1 cellular context compared by ENCODE assay signal in genomic region chr10:94673614-94674321, GRCh38.
TF ChIP-seq lines count a peak whose summit lies in the region.

No MANE protein-coding gene starts in this region.

TF ChIP-seq in HEK293, 187 proteins besides CTCF, POLR2A, EP300 and RAD21 (continued from another document and continues in another):
- TF ChIP-seq REST (tag by site-specific recombination; IDR thresholded peaks at IDR 0.05) (no peak), ZNF239 (tag by site-specific recombination; IDR thresholded peaks at IDR 0.05) (no peak), ZNF837 (tag by site-specific recombination; IDR thresholded peaks at IDR 0.05) (no peak), ZSCAN30 (tag by site-specific recombination; IDR thresholded peaks at IDR 0.05) (no peak), ZNF292 (tag by site-specific recombination; IDR thresholded peaks at IDR 0.05; ENCODE audit: borderline replicate concordance, low read depth) (no peak), ZNF768 (tag by site-specific recombination; IDR thresholded peaks at IDR 0.05) (no peak), ZNF629 (tag by site-specific recombination; IDR thresholded peaks at IDR 0.05) (peak; percentile 100), ZBTB26 (tag by site-specific recombination; optimal IDR thresholded peaks at IDR 0.05) (no peak), BCL11B (tag by site-specific recombination; IDR thresholded peaks at IDR 0.05; ENCODE audit: low read depth) (no peak), ZNF335 (tag by site-specific recombination; conservative IDR thresholded peaks at IDR 0.05) (peak; percentile 68), ZNF366 (tag by site-specific recombination; conservative IDR thresholded peaks at IDR 0.05) (peak; percentile 97), KLF8 (tag by site-specific recombination; IDR thresholded peaks at IDR 0.05) (peak; percentile 94), SCRT2 (tag by site-specific recombination; IDR thresholded peaks at IDR 0.05) (peak; percentile 82; the same call in 1 of the 2 replicates), ZNF18 (tag by site-specific recombination; IDR thresholded peaks at IDR 0.05) (no peak), ZNF513 (tag by site-specific recombination; IDR thresholded peaks at IDR 0.05) (no peak), ZFP37 (tag by site-specific recombination; IDR thresholded peaks at IDR 0.05) (peak; percentile 94), SCRT1 (tag by site-specific recombination; IDR thresholded peaks at IDR 0.05; ENCODE audit: borderline replicate concordance) (no peak), SP7 (tag by site-specific recombination; IDR thresholded peaks at IDR 0.05) (peak; percentile 97), ZNF274 (IDR thresholded peaks at IDR 0.05; ENCODE audit: low read length) (no peak), ZNF274 (tag by site-specific recombination; IDR thresholded peaks at IDR 0.05; ENCODE audit: borderline replicate concordance) (no peak), ZNF549 (tag by site-specific recombination; IDR thresholded peaks at IDR 0.05) (no peak), ZNF248 (tag by site-specific recombination; IDR thresholded peaks at IDR 0.05) (no peak), ZNF488 (tag by site-specific recombination; IDR thresholded peaks at IDR 0.05) (no peak), ZNF548 (tag by site-specific recombination; IDR thresholded peaks at IDR 0.05) (no peak), TRIM28 (IDR thresholded peaks at IDR 0.05; ENCODE audit: borderline replicate concordance, low read length) (peak; percentile 22; the same call in 1 of the 2 replicates), ZNF777 (tag by site-specific recombination; IDR thresholded peaks at IDR 0.05; ENCODE audit: borderline replicate concordance) (no peak), REPIN1 (tag by site-specific recombination; IDR thresholded peaks at IDR 0.05; ENCODE audit: low read depth) (no peak), ZSCAN23 (tag by site-specific recombination; IDR thresholded peaks at IDR 0.05) (peak; percentile 98), OVOL3 (tag by site-specific recombination; IDR thresholded peaks at IDR 0.05) (no peak), ZIC2 (tag by site-specific recombination; IDR thresholded peaks at IDR 0.05) (no peak), ZNF37A (tag by site-specific recombination; IDR thresholded peaks at IDR 0.05) (no peak), ELK4 (IDR thresholded peaks at IDR 0.05; ENCODE audit: borderline replicate concordance, low read depth, low read length) (no peak), ZBTB6 (tag by site-specific recombination; IDR thresholded peaks at IDR 0.05) (no peak), ZNF174 (tag by site-specific recombination; IDR thresholded peaks at IDR 0.05) (no peak), TSHZ1 (tag by site-specific recombination; IDR thresholded peaks at IDR 0.05; ENCODE audit: borderline replicate concordance) (peak; percentile 87; the same call in 1 of the 2 replicates), ZNF24 (tag by site-specific recombination; IDR thresholded peaks at IDR 0.05) (peak; percentile 99), ZNF133 (tag by site-specific recombination; IDR thresholded peaks at IDR 0.05) (no peak), ZNF701 (tag by site-specific recombination; IDR thresholded peaks at IDR 0.05) (no peak), ZNF585B (tag by site-specific recombination; IDR thresholded peaks at IDR 0.05) (no peak), ZNF341 (tag by site-specific recombination; IDR thresholded peaks at IDR 0.05; ENCODE audit: low read depth) (no peak), ZNF623 (tag by site-specific recombination; IDR thresholded peaks at IDR 0.05) (no peak; the same call in 1 of the 2 replicates), ZNF596 (tag by site-specific recombination; IDR thresholded peaks at IDR 0.05) (no peak), ZNF202 (tag by site-specific recombination; IDR thresholded peaks at IDR 0.05; ENCODE audit: borderline replicate concordance) (no peak), PRDM6 (tag by site-specific recombination; IDR thresholded peaks at IDR 0.05) (peak; percentile 59; the same call in 1 of the 2 replicates), ZNF658 (tag by site-specific recombination; IDR thresholded peaks at IDR 0.05) (no peak), ZBTB48 (tag by site-specific recombination; IDR thresholded peaks at IDR 0.05) (peak; percentile 69), ZFHX2 (tag by site-specific recombination; conservative IDR thresholded peaks at IDR 0.05) (no peak), PRDM1 (tag by site-specific recombination; IDR thresholded peaks at IDR 0.05) (no peak), ZNF560 (tag by site-specific recombination; IDR thresholded peaks at IDR 0.05; ENCODE audit: borderline replicate concordance) (no peak), ZNF654 (tag by site-specific recombination; IDR thresholded peaks at IDR 0.05; ENCODE audit: low read depth) (peak; percentile 24; the same call in 1 of the 2 replicates), MEIS1 (CRISPR knock-in tag; IDR thresholded peaks at IDR 0.05; ENCODE audit: borderline replicate concordance) (no peak), ZNF266 (tag by site-specific recombination; IDR thresholded peaks at IDR 0.05; ENCODE audit: low read depth) (no peak), ZNF19 (tag by site-specific recombination; IDR thresholded peaks at IDR 0.05; ENCODE audit: low read depth) (no peak), SETDB1 (IDR thresholded peaks at IDR 0.05; ENCODE audit: insufficient read length, low read length) (no peak), ZNF157 (tag by site-specific recombination; IDR thresholded peaks at IDR 0.05) (no peak), KLF16 (tag by site-specific recombination; IDR thresholded peaks at IDR 0.05) (peak; percentile 86), ZEB2 (tag by site-specific recombination; IDR thresholded peaks at IDR 0.05) (peak; percentile 96), ZNF677 (tag by site-specific recombination; IDR thresholded peaks at IDR 0.05) (no peak)
